1 cellular context compared by ENCODE assay signal in genomic region chr11:10307411-10308207, GRCh38.
A peak's percentile ranks its signal among the peaks of the same experiment; 100 is the strongest.
TF ChIP-seq lines count a peak whose summit lies in the region.

No MANE protein-coding gene starts in this region.

TF ChIP-seq in HepG2, 621 proteins besides CTCF, POLR2A, EP300 and RAD21 (continued from another document and continues in another):
- TF ChIP-seq, protein P1, sequence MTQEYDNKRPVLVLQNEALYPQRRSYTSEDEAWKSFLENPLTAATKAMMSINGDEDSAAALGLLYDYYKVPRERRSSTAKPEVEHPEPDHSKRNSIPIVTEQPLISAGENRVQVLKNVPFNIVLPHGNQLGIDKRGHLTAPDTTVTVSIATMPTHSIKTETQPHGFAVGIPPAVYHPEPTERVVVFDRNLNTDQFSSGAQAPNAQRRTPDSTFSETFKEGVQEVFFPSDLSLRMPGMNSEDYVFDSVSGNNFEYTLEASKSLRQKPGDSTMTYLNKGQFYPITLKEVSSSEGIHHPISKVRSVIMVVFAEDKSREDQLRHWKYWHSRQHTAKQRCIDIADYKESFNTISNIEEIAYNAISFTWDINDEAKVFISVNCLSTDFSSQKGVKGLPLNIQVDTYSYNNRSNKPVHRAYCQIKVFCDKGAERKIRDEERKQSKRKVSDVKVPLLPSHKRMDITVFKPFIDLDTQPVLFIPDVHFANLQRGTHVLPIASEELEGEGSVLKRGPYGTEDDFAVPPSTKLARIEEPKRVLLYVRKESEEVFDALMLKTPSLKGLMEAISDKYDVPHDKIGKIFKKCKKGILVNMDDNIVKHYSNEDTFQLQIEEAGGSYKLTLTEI (CRISPR knock-in tag; conservative IDR thresholded peaks at IDR 0.05): no peak
- TF ChIP-seq YEATS4 (CRISPR knock-in tag; IDR thresholded peaks at IDR 0.05; ENCODE audit: borderline replicate concordance): peak; percentile 46; the same call in 1 of the 2 replicates
- TF ChIP-seq SIX4 (CRISPR knock-in tag; IDR thresholded peaks at IDR 0.05): 0 out of 2 replicates have a peak, but pooled peaks have one; percentile 6
- TF ChIP-seq, protein P2, sequence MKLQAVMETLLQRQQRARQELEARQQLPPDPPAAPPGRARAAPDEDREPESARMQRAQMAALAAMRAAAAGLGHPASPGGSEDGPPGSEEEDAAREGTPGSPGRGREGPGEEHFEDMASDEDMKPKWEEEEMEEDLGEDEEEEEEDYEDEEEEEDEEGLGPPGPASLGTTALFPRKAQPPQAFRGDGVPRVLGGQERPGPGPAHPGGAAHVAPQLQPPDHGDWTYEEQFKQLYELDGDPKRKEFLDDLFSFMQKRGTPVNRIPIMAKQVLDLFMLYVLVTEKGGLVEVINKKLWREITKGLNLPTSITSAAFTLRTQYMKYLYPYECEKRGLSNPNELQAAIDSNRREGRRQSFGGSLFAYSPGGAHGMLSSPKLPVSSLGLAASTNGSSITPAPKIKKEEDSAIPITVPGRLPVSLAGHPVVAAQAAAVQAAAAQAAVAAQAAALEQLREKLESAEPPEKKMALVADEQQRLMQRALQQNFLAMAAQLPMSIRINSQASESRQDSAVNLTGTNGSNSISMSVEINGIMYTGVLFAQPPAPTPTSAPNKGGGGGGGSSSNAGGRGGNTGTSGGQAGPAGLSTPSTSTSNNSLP (IDR thresholded peaks at IDR 0.05; ENCODE audit: low read depth, low read length): no peak
- peak; percentile 70; the same call in 1 of the 2 replicates for TF ChIP-seq KMT2A (CRISPR knock-in tag; IDR thresholded peaks at IDR 0.05)
- TF ChIP-seq ISL2 (CRISPR knock-in tag; IDR thresholded peaks at IDR 0.05): no peak
- no peak for TF ChIP-seq ZNF446 (CRISPR knock-in tag; IDR thresholded peaks at IDR 0.05)
- TF ChIP-seq, protein P3, sequence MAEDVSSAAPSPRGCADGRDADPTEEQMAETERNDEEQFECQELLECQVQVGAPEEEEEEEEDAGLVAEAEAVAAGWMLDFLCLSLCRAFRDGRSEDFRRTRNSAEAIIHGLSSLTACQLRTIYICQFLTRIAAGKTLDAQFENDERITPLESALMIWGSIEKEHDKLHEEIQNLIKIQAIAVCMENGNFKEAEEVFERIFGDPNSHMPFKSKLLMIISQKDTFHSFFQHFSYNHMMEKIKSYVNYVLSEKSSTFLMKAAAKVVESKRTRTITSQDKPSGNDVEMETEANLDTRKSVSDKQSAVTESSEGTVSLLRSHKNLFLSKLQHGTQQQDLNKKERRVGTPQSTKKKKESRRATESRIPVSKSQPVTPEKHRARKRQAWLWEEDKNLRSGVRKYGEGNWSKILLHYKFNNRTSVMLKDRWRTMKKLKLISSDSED (CRISPR knock-in tag; IDR thresholded peaks at IDR 0.05): no peak
- no peak for TF ChIP-seq NFYC (CRISPR knock-in tag; IDR thresholded peaks at IDR 0.05)
- TF ChIP-seq FOXP4 (CRISPR knock-in tag; IDR thresholded peaks at IDR 0.05): 0 out of 2 replicates have a peak, but pooled peaks have one; percentile 39
- TF ChIP-seq REXO4 (CRISPR knock-in tag; IDR thresholded peaks at IDR 0.05; ENCODE audit: borderline replicate concordance): no peak
- TF ChIP-seq FIP1L1 (IDR thresholded peaks at IDR 0.05; ENCODE audit: borderline replicate concordance, insufficient read depth, low read depth, low read length): no peak; the same call in 1 of the 2 replicates
- 0 out of 2 replicates have a peak, but pooled peaks have one; percentile 18 for TF ChIP-seq E2F5 (CRISPR knock-in tag; conservative IDR thresholded peaks at IDR 0.05)
- peak; percentile 53; the same call in 1 of the 2 replicates for TF ChIP-seq SALL1 (CRISPR knock-in tag; IDR thresholded peaks at IDR 0.05)
- TF ChIP-seq HCFC1 (IDR thresholded peaks at IDR 0.05; ENCODE audit: low read depth, low read length): no peak
- no peak for TF ChIP-seq NFRKB (IDR thresholded peaks at IDR 0.05)
- TF ChIP-seq LCORL (IDR thresholded peaks at IDR 0.05): no peak
- TF ChIP-seq LCORL (CRISPR knock-in tag; IDR thresholded peaks at IDR 0.05): peak; percentile 58
- TF ChIP-seq HIVEP1 (CRISPR knock-in tag; IDR thresholded peaks at IDR 0.05): 0 out of 2 replicates have a peak, but pooled peaks have one; percentile 18
- TF ChIP-seq ZKSCAN8 (CRISPR knock-in tag; IDR thresholded peaks at IDR 0.05; ENCODE audit: borderline replicate concordance): 0 out of 2 replicates have a peak, but pooled peaks have one; percentile 5
- no peak for TF ChIP-seq ZNF577 (CRISPR knock-in tag; IDR thresholded peaks at IDR 0.05; ENCODE audit: borderline replicate concordance, low read depth)
- TF ChIP-seq NAIF1 (CRISPR knock-in tag; IDR thresholded peaks at IDR 0.05; ENCODE audit: borderline replicate concordance): no peak; the same call in 1 of the 2 replicates
- TF ChIP-seq SATB2 (CRISPR knock-in tag; IDR thresholded peaks at IDR 0.05): no peak
- no peak for TF ChIP-seq KAT8 (CRISPR knock-in tag; IDR thresholded peaks at IDR 0.05)
- no peak for TF ChIP-seq FOXP1 (IDR thresholded peaks at IDR 0.05)
- no peak for TF ChIP-seq FOXP1 (CRISPR knock-in tag; IDR thresholded peaks at IDR 0.05)
- no peak for TF ChIP-seq SMARCE1 (IDR thresholded peaks at IDR 0.05; ENCODE audit: borderline replicate concordance)
- no peak for TF ChIP-seq ZNF652 (CRISPR knock-in tag; IDR thresholded peaks at IDR 0.05; ENCODE audit: borderline replicate concordance, low read depth)
- TF ChIP-seq, protein P4, sequence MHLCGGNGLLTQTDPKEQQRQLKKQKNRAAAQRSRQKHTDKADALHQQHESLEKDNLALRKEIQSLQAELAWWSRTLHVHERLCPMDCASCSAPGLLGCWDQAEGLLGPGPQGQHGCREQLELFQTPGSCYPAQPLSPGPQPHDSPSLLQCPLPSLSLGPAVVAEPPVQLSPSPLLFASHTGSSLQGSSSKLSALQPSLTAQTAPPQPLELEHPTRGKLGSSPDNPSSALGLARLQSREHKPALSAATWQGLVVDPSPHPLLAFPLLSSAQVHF (CRISPR knock-in tag; IDR thresholded peaks at IDR 0.05): no peak
- peak; percentile 84 for TF ChIP-seq NFE2 (CRISPR knock-in tag; IDR thresholded peaks at IDR 0.05)
- TF ChIP-seq MTERF4 (CRISPR knock-in tag; IDR thresholded peaks at IDR 0.05): no peak
- 0 out of 2 replicates have a peak, but pooled peaks have one; percentile 51 for TF ChIP-seq ELF4 (CRISPR knock-in tag; IDR thresholded peaks at IDR 0.05; ENCODE audit: borderline replicate concordance)
- TF ChIP-seq HOXA5 (CRISPR knock-in tag; IDR thresholded peaks at IDR 0.05): no peak; the same call in 1 of the 2 replicates
- TF ChIP-seq ZNF510 (CRISPR knock-in tag; IDR thresholded peaks at IDR 0.05; ENCODE audit: low read depth): no peak
- no peak for TF ChIP-seq ZBTB40 (IDR thresholded peaks at IDR 0.05)
- TF ChIP-seq ZBTB40 (CRISPR knock-in tag; IDR thresholded peaks at IDR 0.05): no peak
- peak; percentile 13; the same call in 1 of the 2 replicates for TF ChIP-seq NCOR1 (IDR thresholded peaks at IDR 0.05; ENCODE audit: borderline replicate concordance, low read length)
- TF ChIP-seq, protein P5, sequence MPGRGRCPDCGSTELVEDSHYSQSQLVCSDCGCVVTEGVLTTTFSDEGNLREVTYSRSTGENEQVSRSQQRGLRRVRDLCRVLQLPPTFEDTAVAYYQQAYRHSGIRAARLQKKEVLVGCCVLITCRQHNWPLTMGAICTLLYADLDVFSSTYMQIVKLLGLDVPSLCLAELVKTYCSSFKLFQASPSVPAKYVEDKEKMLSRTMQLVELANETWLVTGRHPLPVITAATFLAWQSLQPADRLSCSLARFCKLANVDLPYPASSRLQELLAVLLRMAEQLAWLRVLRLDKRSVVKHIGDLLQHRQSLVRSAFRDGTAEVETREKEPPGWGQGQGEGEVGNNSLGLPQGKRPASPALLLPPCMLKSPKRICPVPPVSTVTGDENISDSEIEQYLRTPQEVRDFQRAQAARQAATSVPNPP (CRISPR knock-in tag; IDR thresholded peaks at IDR 0.05): no peak
- TF ChIP-seq XBP1 (CRISPR knock-in tag; IDR thresholded peaks at IDR 0.05): no peak
- no peak; the same call in 1 of the 2 replicates for TF ChIP-seq NFKB2 (CRISPR knock-in tag; IDR thresholded peaks at IDR 0.05; ENCODE audit: borderline replicate concordance)
- TF ChIP-seq MAF1 (CRISPR knock-in tag; IDR thresholded peaks at IDR 0.05; ENCODE audit: borderline replicate concordance): no peak
